In the genomic region with DNA sequence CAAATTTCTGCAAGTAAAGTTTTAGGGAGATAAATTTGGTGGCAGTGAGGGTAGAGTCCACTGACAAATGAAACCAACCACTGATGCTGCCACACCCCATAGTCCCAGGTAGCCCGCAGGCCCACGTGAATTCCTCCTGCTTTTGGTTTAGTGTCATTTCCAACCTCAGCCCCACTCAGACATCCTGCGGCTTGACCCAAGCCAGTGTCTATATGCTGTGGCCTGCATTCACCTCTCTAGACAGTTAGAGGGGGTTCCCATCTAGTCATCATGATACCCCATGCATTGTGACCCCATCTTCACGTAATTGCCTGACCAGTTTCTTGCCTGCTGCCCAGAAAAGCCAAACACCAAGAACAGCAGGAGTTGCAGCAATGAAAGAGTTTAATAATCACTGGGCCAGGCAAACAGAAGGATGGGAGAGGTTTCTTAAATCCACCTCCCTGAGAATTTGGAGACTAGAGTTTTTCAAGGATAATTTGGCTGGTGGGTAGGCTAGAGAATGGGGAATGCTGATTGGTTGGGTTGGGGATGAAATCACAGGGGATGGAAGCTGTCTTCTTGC, we compare ENCODE assay signal across 27 cellular contexts.
"Had no signal": no experiment of that assay in that cellular context is flagged by ENCODE, and none has a peak within 500 bp of the region (broad histone marks: within the 10 kb centered on the region; RNA-seq: fewer than 3 reads in every experiment).

No MANE protein-coding gene starts in this region.

- H3K27me3 Mint-ChIP-seq: activated CD4-positive, alpha-beta T cell treated with anti-CD3 and anti-CD28 coated beads, Interleukin-2, amount 10 ng/mL, durations not matched to agents 24 days and 14 days; activated naive CD8-positive, alpha-beta T cell treated with anti-CD3 and anti-CD28 coated beads for 36 hours; activated T-cell treated with anti-CD3 and anti-CD28 coated beads, Interleukin-2, amount 50 U/mL, for 24 hours had no signal

- H3K36me3 Mint-ChIP-seq: activated naive CD8-positive, alpha-beta T cell treated with anti-CD3 and anti-CD28 coated beads for 36 hours had no signal

- H2AFZ ChIP-seq: PC-9 had no signal

- H3K4me3 ChIP-seq: PC-9 had no signal

- H3K27ac Mint-ChIP-seq: activated CD4-positive, alpha-beta T cell treated with anti-CD3 and anti-CD28 coated beads, Interleukin-2, amount 10 ng/mL, durations not matched to agents 24 days and 14 days; activated CD8-positive, alpha-beta T cell treated with anti-CD3 and anti-CD28 coated beads, Interleukin-2, amount 10 ng/mL, durations not matched to agents 7 days and 5 days; activated naive CD8-positive, alpha-beta T cell treated with anti-CD3 and anti-CD28 coated beads for 36 hours; activated T-cell treated with anti-CD3 and anti-CD28 coated beads, Interleukin-2, amount 50 U/mL, for 24 hours had no signal

- H3K27ac ChIP-seq: brain microvascular endothelial cell, PC-9, RWPE1 had no signal

- H3K4me1 Mint-ChIP-seq: activated naive CD8-positive, alpha-beta T cell treated with anti-CD3 and anti-CD28 coated beads for 36 hours had no signal

- H3K4me2 ChIP-seq: PC-9 had no signal

- ATAC-seq: activated CD8-positive, alpha-beta T cell treated with anti-CD3 and anti-CD28 coated beads, Interleukin-2, amount 10 ng/mL, durations not matched to agents 7 days and 5 days; Right ventricle myocardium inferior had no signal

- H3K36me3 ChIP-seq: brain microvascular endothelial cell had no signal

- DNase-seq: activated CD4-positive, alpha-beta T cell treated with anti-CD3 and anti-CD28 coated beads, Interleukin-2, amount 10 ng/mL, durations not matched to agents 24 days and 14 days; activated CD4-positive, alpha-beta T cell treated with anti-CD3 and anti-CD28 coated beads, Interleukin-2, amount 50 U/mL, for 48 hours; activated CD8-positive, alpha-beta T cell treated with anti-CD3 and anti-CD28 coated beads, Interleukin-2, amount 10 ng/mL, durations not matched to agents 7 days and 5 days; activated gamma-delta T cell treated with Interleukin-2 at 50 U/mL for 16 hours; activated naive CD4-positive, alpha-beta T cell treated with anti-CD3 and anti-CD28 coated beads, Interleukin-2, amount 50 U/mL, for 16 hours; activated naive CD8-positive, alpha-beta T cell treated with anti-CD3 and anti-CD28 coated beads for 36 hours; activated T-cell treated with anti-CD3 and anti-CD28 coated beads, Interleukin-2, amount 50 U/mL, for 24 hours; amniotic stem cell; aorta; brain microvascular endothelial cell; central memory CD4-positive, alpha-beta T cell; MM.1S; MV-4-11; NCI-H1092; NCI-H146; NCI-H187; NCI-H2029 treated with DMSO at 0.1 percent for 48 hours; NCI-H2107; NCI-H2171; NCI-H446; NCI-H510A treated with DMSO at 0.1 percent for 48 hours; NCI-H526 treated with DMSO at 0.1 percent for 48 hours; PC-9; SIG-M5; T1000 had no signal

- H3K27me3 ChIP-seq: brain microvascular endothelial cell had no signal

- H3K4me3 Mint-ChIP-seq: activated CD4-positive, alpha-beta T cell treated with anti-CD3 and anti-CD28 coated beads, Interleukin-2, amount 10 ng/mL, durations not matched to agents 24 days and 14 days; activated CD8-positive, alpha-beta T cell treated with anti-CD3 and anti-CD28 coated beads, Interleukin-2, amount 10 ng/mL, durations not matched to agents 7 days and 5 days; activated naive CD8-positive, alpha-beta T cell treated with anti-CD3 and anti-CD28 coated beads for 36 hours; activated T-cell treated with anti-CD3 and anti-CD28 coated beads, Interleukin-2, amount 50 U/mL, for 24 hours had no signal
